9 cellular contexts compared by ENCODE assay signal in the genomic region with DNA sequence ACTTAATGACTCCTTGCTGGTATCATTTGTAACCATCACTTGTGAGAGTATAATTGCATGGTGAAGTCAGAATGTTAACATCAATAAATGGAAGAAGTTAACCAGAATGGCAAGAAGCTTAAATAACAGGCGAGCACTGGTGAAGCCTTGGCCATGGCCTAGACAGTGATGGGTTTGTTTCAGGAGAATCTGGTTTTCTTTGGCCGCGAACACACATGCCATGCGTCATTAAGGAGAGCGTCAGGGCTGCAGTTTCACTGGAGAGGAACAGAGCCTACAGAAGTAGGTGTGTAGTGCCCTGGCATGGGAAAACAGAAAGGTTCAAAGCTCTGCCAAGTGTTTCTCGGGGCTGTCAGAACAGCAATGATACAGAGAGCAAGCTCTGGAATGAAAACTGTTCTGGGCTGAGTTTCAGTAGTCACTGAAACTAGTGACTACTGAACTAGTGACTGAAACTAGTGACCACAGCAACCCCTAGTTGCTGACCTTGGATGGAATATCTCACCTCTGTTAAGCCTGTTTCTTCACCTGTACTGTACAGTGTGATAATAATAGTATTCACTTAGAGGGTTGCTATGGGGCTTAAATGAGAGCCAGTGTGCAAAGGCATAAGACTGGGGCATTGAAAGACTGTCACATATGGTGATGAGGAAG.
DNase-seq lines count a peak whose midpoint lies in the region; ATAC-seq lines count a peak whose summit lies in the region.
"Had no signal": no experiment of that assay in that cellular context is flagged by ENCODE, and none has a peak within 500 bp of the region (broad histone marks: within the 10 kb centered on the region; RNA-seq: fewer than 3 reads in every experiment).

No MANE protein-coding gene starts in this region.

- ATAC-seq in HG02610 (IDR thresholded peaks at IDR 0.05; ENCODE audit: unreplicated experiment) (peak; percentile 88), HG03575 (IDR thresholded peaks at IDR 0.05; ENCODE audit: extremely low read depth, insufficient number of reproducible peaks, low FRiP score, unreplicated experiment) (peak; percentile 89), sciatic nerve (no peak)

- DNase-seq in GM19240 (ENCODE audit: insufficient read length, low spot score) (peak; percentile 12), NCI-H1048 (lab: John Stamatoyannopoulos, UW) (no peak), NCI-H1417 treated with DMSO at 0.1 percent for 48 hours (lab: John Stamatoyannopoulos, UW) (no peak), sciatic nerve (ENCODE audit: low spot score) (no peak), activated T-cell treated with anti-CD3 and anti-CD28 coated beads for 4 hours (no peak)
- DNase-seq: T-helper 1 cell had no signal

- H3K9ac ChIP-seq in rectal smooth muscle tissue (ENCODE audit: low read length): no peak overlapping the region

- no peak overlapping the region for H3K4me3 ChIP-seq in rectal smooth muscle tissue (ENCODE audit: low read length)

- peak overlapping the region; percentile 55 for H3K27ac ChIP-seq in rectal smooth muscle tissue (ENCODE audit: low read depth, low read length)

- H3K36me3 ChIP-seq in rectal smooth muscle tissue (ENCODE audit: control insufficient read depth, insufficient read depth, low read length): peaks cover 8% of the 10 kb centered on the region

- no peaks in the 10 kb centered on the region for H3K27me3 ChIP-seq in rectal smooth muscle tissue (ENCODE audit: control insufficient read depth, insufficient read depth, low read length)

- intact Hi-C loops in sciatic nerve (cut with DNase I): no loop called here

- peaks cover 15% of the 10 kb centered on the region for H3K4me1 ChIP-seq in rectal smooth muscle tissue (ENCODE audit: control insufficient read depth, insufficient read depth, low read length)
